In genomic region chr10:74991435-74991834, GRCh38 we compare ENCODE assay signal across 9 cellular contexts.
DNase-seq lines count a peak whose midpoint lies in the region; ATAC-seq and TF ChIP-seq lines count a peak whose summit lies in the region.
"Had no signal": no experiment of that assay in that cellular context is flagged by ENCODE, and none has a peak within 500 bp of the region (broad histone marks: within the 10 kb centered on the region; RNA-seq: fewer than 3 reads in every experiment).

No MANE protein-coding gene starts in this region.

- CTCF ChIA-PET in T-cell (lab: Charles Lee) = interaction anchor here in 1 of 2 donors (1.2 to 1.4 kb wide), 2 partner anchors 8 to 17 kb away, joined by 3 read pairs; no protein-coding TSS in a partner anchor

- H3K27me3 Mint-ChIP-seq in T-cell = no peaks in the 10 kb centered on the region

- H3K9me3 Mint-ChIP-seq in T-cell = no peaks in the 10 kb centered on the region

- peak; percentile 65 for TF ChIP-seq CTCF in C4-2B (conservative IDR thresholded peaks at IDR 0.05)
- peak; percentile 6 for TF ChIP-seq CTCF in kidney epithelial cell (IDR thresholded peaks at IDR 0.05; ENCODE audit: insufficient read depth, low read length, poor library complexity, severe bottlenecking)

- peaks cover 1% of the 10 kb centered on the region for H3K36me3 ChIP-seq in kidney epithelial cell (ENCODE audit: control insufficient read depth, insufficient read depth, low read length)

- H3K27ac Mint-ChIP-seq in T-cell = no peak overlapping the region

- peaks cover 8 to 23% (median 18%) of the 10 kb centered on the region in 3 donors for H3K4me1 Mint-ChIP-seq in T-cell

- DNase-seq in H4 (ENCODE audit: low spot score) (peak; percentile 65), T-cell (no peak), kidney epithelial cell (ENCODE audit: low read depth) (no peak), GF-D8 (lab: John Stamatoyannopoulos, UW) (no peak), caudate nucleus (lab: John Stamatoyannopoulos, UW) (no peak)
- DNase-seq in activated CD4-positive, alpha-beta T cell treated with anti-CD3 and anti-CD28 coated beads for 48 hours = no peak

- peaks cover 65% of the 10 kb centered on the region for H3K36me3 Mint-ChIP-seq in T-cell

- H3K4me3 Mint-ChIP-seq in T-cell = no peak overlapping the region

- H3K4me3 ChIP-seq in kidney epithelial cell (ENCODE audit: low read depth, low read length) = no peak overlapping the region

- H3K27ac ChIP-seq in C4-2B (no peak overlapping the region), caudate nucleus (ENCODE audit: low read depth, low read length) (no peak overlapping the region)
- H3K27ac ChIP-seq: HL-60 had no signal

- peak; percentile 67 to 83 (median 76) for ATAC-seq in T-cell (replicated peaks in 1 of 4)
- ATAC-seq in HG02623 (IDR thresholded peaks at IDR 0.05; ENCODE audit: unreplicated experiment) = no peak

- POLR2A ChIA-PET in T-cell (lab: Charles Lee) = interaction anchor here in 1 of 2 donors (0.6 kb wide), 1 partner anchor 603 kb away, joined by 3 read pairs; no protein-coding TSS in a partner anchor

- H3K27me3 ChIP-seq in kidney epithelial cell (ENCODE audit: control insufficient read depth, insufficient read depth, low read length) = no peaks in the 10 kb centered on the region
